In genomic region chr12:4172999-4173398, GRCh38 we compare ENCODE assay signal across 31 cellular contexts.
A peak's percentile ranks its signal among the peaks of the same experiment; 100 is the strongest.
DNase-seq lines count a peak whose midpoint lies in the region; ATAC-seq and TF ChIP-seq lines count a peak whose summit lies in the region.
"Had no signal": no experiment of that assay in that cellular context is flagged by ENCODE, and none has a peak within 500 bp of the region (broad histone marks: within the 10 kb centered on the region; RNA-seq: fewer than 3 reads in every experiment).

No MANE protein-coding gene starts in this region.

- DNase-seq in activated CD4-positive, alpha-beta T cell treated with anti-CD3 and anti-CD28 coated beads, Interleukin-2, amount 10 ng/mL, durations not matched to agents 24 days and 14 days = peak; percentile 43
- no peak for DNase-seq in activated CD4-positive, alpha-beta T cell treated with anti-CD3 and anti-CD28 coated beads, Interleukin-2, amount 50 U/mL, for 48 hours
- DNase-seq in adrenal gland (peak; percentile 68 to 93 (median 88)), foreskin fibroblast (peak; percentile 15 to 54), testis (peak; percentile 56), Kasumi-1 (lab: John Stamatoyannopoulos, UW) (no peak)
- DNase-seq: 8988T; activated CD4-positive, CD25-positive, alpha-beta regulatory T cell treated with anti-CD3 and anti-CD28 coated beads, Interleukin-2, amount 50 U/mL, for 72 hours; activated gamma-delta T cell treated with Interleukin-2 at 50 U/mL for 16 hours; activated T-cell treated with anti-CD3 and anti-CD28 coated beads, Interleukin-2, amount 50 U/mL, for 1 hour; CD4-positive, CD25-positive, alpha-beta regulatory T cell; effector memory CD4-positive, alpha-beta T cell; foreskin keratinocyte; heart right ventricle; left colon; mesendoderm; MM.1S; NCI-H1436; NCI-H446; NCI-H82; right lobe of liver; RPMI8226; stimulated activated CD4-positive, alpha-beta T cell treated with anti-CD3 and anti-CD28 coated beads, Interleukin-4, amount 100 ng/mL, for 4 hours; uterus had no signal

- H3K4me3 ChIP-seq in adrenal gland (no peak overlapping the region), foreskin fibroblast (ENCODE audit: low read depth in 1 of 2, low read length in 2 of 2) (no peak overlapping the region), testis (no peak overlapping the region)
- H3K4me3 ChIP-seq: heart right ventricle, neural progenitor cell, right lobe of liver, suprapubic skin, uterus had no signal

- H3K9me3 ChIP-seq in adrenal gland (replicated peaks in 1 of 3) (no peaks in the 10 kb centered on the region), testis (no peaks in the 10 kb centered on the region)
- H3K9me3 ChIP-seq: heart right ventricle, right lobe of liver, suprapubic skin, uterus had no signal

- H3K36me3 ChIP-seq in adrenal gland (replicated peaks in 1 of 2) = no peaks in the 10 kb centered on the region
- H3K36me3 ChIP-seq in testis (ENCODE audit: low read depth, missing control alignments) = no peaks in the 10 kb centered on the region
- H3K36me3 ChIP-seq: heart right ventricle, neural progenitor cell, right lobe of liver, suprapubic skin, uterus had no signal

- H3K9me3 Mint-ChIP-seq in activated CD4-positive, alpha-beta T cell treated with anti-CD3 and anti-CD28 coated beads, Interleukin-2, amount 10 ng/mL, durations not matched to agents 24 days and 14 days = peaks cover 3% of the 10 kb centered on the region
- H3K9me3 Mint-ChIP-seq: CD4-positive, CD25-positive, alpha-beta regulatory T cell; IgD-negative memory B cell; neural progenitor cell; stimulated activated memory B cell treated with anti-CD40 and anti-IgM and Interleukin-4, amounts not matched to agents 10 μg/mL and 1 μg/mL and 100 μg/mL, for 72 hours; T-helper 1 cell treated with Interleukin-12 subunit alpha and Interleukin-12 subunit beta and Interleukin-4 antibody, amounts not matched to agents 30 μg/mL and 1 μg/mL, for 36 hours had no signal

- no peaks in the 10 kb centered on the region for H3K27me3 Mint-ChIP-seq in activated CD4-positive, alpha-beta T cell treated with anti-CD3 and anti-CD28 coated beads, Interleukin-2, amount 10 ng/mL, durations not matched to agents 24 days and 14 days
- H3K27me3 Mint-ChIP-seq: CD4-positive, CD25-positive, alpha-beta regulatory T cell; IgD-negative memory B cell; stimulated activated memory B cell treated with anti-CD40 and anti-IgM and Interleukin-4, amounts not matched to agents 10 μg/mL and 1 μg/mL and 100 μg/mL, for 72 hours had no signal

- WGBS in adrenal gland, 4 donors = 17 to 36% (median 26%) methylated on average over 4 of the region's 4 CpGs
- 24 to 48% methylated on average over 4 of the region's 4 CpGs for WGBS in testis, 2 donors

- TF ChIP-seq CTCF in adrenal gland (IDR thresholded peaks at IDR 0.05) (no peak), foreskin fibroblast (IDR thresholded peaks at IDR 0.05; ENCODE audit: low read depth, low read length) (no peak), testis (IDR thresholded peaks at IDR 0.05) (no peak)

- TF ChIP-seq POLR2A in adrenal gland (IDR thresholded peaks at IDR 0.05) = no peak
- no peak for TF ChIP-seq POLR2A in testis (IDR thresholded peaks at IDR 0.05)

- H3K4me3 Mint-ChIP-seq in activated CD4-positive, alpha-beta T cell treated with anti-CD3 and anti-CD28 coated beads, Interleukin-2, amount 10 ng/mL, durations not matched to agents 24 days and 14 days = no peak overlapping the region
- H3K4me3 Mint-ChIP-seq: CD4-positive, CD25-positive, alpha-beta regulatory T cell; IgD-negative memory B cell; neural progenitor cell; stimulated activated memory B cell treated with anti-CD40 and anti-IgM and Interleukin-4, amounts not matched to agents 10 μg/mL and 1 μg/mL and 100 μg/mL, for 72 hours; T-helper 1 cell treated with Interleukin-12 subunit alpha and Interleukin-12 subunit beta and Interleukin-4 antibody, amounts not matched to agents 30 μg/mL and 1 μg/mL, for 36 hours had no signal

- H3K27ac Mint-ChIP-seq in activated CD4-positive, alpha-beta T cell treated with anti-CD3 and anti-CD28 coated beads, Interleukin-2, amount 10 ng/mL, durations not matched to agents 24 days and 14 days = no peak overlapping the region
- H3K27ac Mint-ChIP-seq: IgD-negative memory B cell; neural progenitor cell; stimulated activated memory B cell treated with anti-CD40 and anti-IgM and Interleukin-4, amounts not matched to agents 10 μg/mL and 1 μg/mL and 100 μg/mL, for 72 hours; T-helper 1 cell treated with Interleukin-12 subunit alpha and Interleukin-12 subunit beta and Interleukin-4 antibody, amounts not matched to agents 30 μg/mL and 1 μg/mL, for 36 hours had no signal

- H3K27ac ChIP-seq in adrenal gland = peak overlapping the region in 1 of 5 donors; percentile 17
- H3K27ac ChIP-seq in testis = no peak overlapping the region
- H3K27ac ChIP-seq: foreskin keratinocyte, heart right ventricle, neural progenitor cell, right lobe of liver, suprapubic skin, uterus had no signal

- H3K36me3 Mint-ChIP-seq in activated CD4-positive, alpha-beta T cell treated with anti-CD3 and anti-CD28 coated beads, Interleukin-2, amount 10 ng/mL, durations not matched to agents 24 days and 14 days (ENCODE audit: low read depth) = no peaks in the 10 kb centered on the region
- H3K36me3 Mint-ChIP-seq: IgD-negative memory B cell; neural progenitor cell; stimulated activated memory B cell treated with anti-CD40 and anti-IgM and Interleukin-4, amounts not matched to agents 10 μg/mL and 1 μg/mL and 100 μg/mL, for 72 hours had no signal

- H3K4me1 Mint-ChIP-seq in activated CD4-positive, alpha-beta T cell treated with anti-CD3 and anti-CD28 coated beads, Interleukin-2, amount 10 ng/mL, durations not matched to agents 24 days and 14 days = peaks cover 33% of the 10 kb centered on the region
- H3K4me1 Mint-ChIP-seq: neural progenitor cell had no signal

- no peak for ATAC-seq in HG03045 (IDR thresholded peaks at IDR 0.05; ENCODE audit: unreplicated experiment)
- no peak for ATAC-seq in SK-N-SH treated with all-trans-retinoic acid at 6 μM for 48 hours
- ATAC-seq: foreskin keratinocyte; heart right ventricle; left colon; right lobe of liver; stimulated activated memory B cell treated with anti-CD40 and anti-IgM and Interleukin-4, amounts not matched to agents 10 μg/mL and 1 μg/mL and 100 μg/mL, for 72 hours had no signal

- H3K4me1 ChIP-seq in adrenal gland (replicated peaks in 1 of 2) (peaks cover 3 to 4% of the 10 kb centered on the region in 2 donors), testis (no peaks in the 10 kb centered on the region)
- H3K4me1 ChIP-seq: foreskin keratinocyte, neural progenitor cell, suprapubic skin, uterus had no signal

- H3K27me3 ChIP-seq in adrenal gland (no peaks in the 10 kb centered on the region), testis (no peaks in the 10 kb centered on the region)
- H3K27me3 ChIP-seq: foreskin keratinocyte, neural progenitor cell, right lobe of liver, suprapubic skin, uterus had no signal

- intact Hi-C loops in activated CD4-positive, alpha-beta T cell treated with anti-CD3 and anti-CD28 coated beads, Interleukin-2, amount 10 ng/mL, durations not matched to agents 24 days and 14 days (cut with micrococcal nuclease) = no loop called here
- intact Hi-C loops in adrenal gland (cut with DNase I) (no loop called here), testis (cut with DNase I; ENCODE audit: low total_unique reads) (no loop called here)

TF ChIP-seq in SK-N-SH treated with all-trans-retinoic acid at 6 μM for 48 hours, 23 proteins besides CTCF, POLR2A, EP300 and RAD21:
- TF ChIP-seq ISL1 (CRISPR knock-in tag; IDR thresholded peaks at IDR 0.05) = no peak
- TF ChIP-seq ZFP30 (CRISPR knock-in tag; IDR thresholded peaks at IDR 0.05) = no peak
- no peak for TF ChIP-seq PPARA (CRISPR knock-in tag; IDR thresholded peaks at IDR 0.05; ENCODE audit: borderline replicate concordance)
- TF ChIP-seq BACH2 (CRISPR knock-in tag; IDR thresholded peaks at IDR 0.05; ENCODE audit: borderline replicate concordance) = no peak

Comparison
In these comparisons a context has a peak if more than half of its experiments do, and no peak if none do; other contexts are left out.
1. DNase-seq: peak in activated CD4-positive, alpha-beta T cell treated with anti-CD3 and anti-CD28 coated beads, Interleukin-2, amount 10 ng/mL, durations not matched to agents 24 days and 14 days (single experiment), adrenal gland (7 of 7), foreskin fibroblast (2 of 2) and testis (single experiment); none in activated CD4-positive, alpha-beta T cell treated with anti-CD3 and anti-CD28 coated beads, Interleukin-2, amount 50 U/mL, for 48 hours (0 of 2) and Kasumi-1 (0 of 2).